ENCODE assay signal across 8 cellular contexts in the genomic region with DNA sequence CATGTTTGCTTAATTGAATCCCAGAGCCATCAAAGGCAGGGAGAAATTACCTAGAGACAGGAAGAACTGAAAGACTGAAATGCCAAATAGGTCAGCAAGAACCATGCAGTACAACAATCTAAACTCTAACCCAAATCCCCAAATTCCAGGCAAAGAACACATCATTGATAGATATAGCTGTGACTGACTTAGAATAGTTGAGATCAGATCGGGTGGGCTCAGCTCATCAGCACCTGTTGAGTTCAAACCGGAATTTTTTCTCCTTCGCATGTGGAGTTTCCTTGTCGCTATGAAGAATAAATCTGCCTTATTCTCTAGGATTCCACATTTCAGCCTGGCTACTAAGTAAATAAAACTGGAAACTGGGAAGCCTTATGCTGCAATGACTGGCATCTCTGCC. TPM values are rescaled to one million over a fixed set of nuclear protein-coding genes. Genes with fewer than 3 reads are reported as not detected.
DNase-seq lines count a peak whose midpoint lies in the region; ATAC-seq and TF ChIP-seq lines count a peak whose summit lies in the region.

No MANE protein-coding gene starts in this region.

- no peak for TF ChIP-seq CTCF in astrocyte of the spinal cord (IDR thresholded peaks at IDR 0.05; ENCODE audit: low read depth, low read length)
- TF ChIP-seq CTCF in lung (IDR thresholded peaks at IDR 0.05; ENCODE audit: control extremely low read depth, extremely low read depth) = no peak

- H3K9me3 ChIP-seq in lung (ENCODE audit: control insufficient read depth in 2 of 2, insufficient read depth in 1 of 2, low read length in 1 of 2) (peaks cover 0 to 2% of the 10 kb centered on the region in 2 donors), thymus (ENCODE audit: control insufficient read depth) (no peaks in the 10 kb centered on the region)

- H3K36me3 Mint-ChIP-seq in activated CD4-positive, alpha-beta T cell treated with anti-CD3 and anti-CD28 coated beads, Interleukin-2, amount 10 ng/mL, durations not matched to agents 7 days and 5 days (ENCODE audit: low read depth) = peaks cover 12% of the 10 kb centered on the region

- no peaks in the 10 kb centered on the region for H3K27me3 Mint-ChIP-seq in activated CD4-positive, alpha-beta T cell treated with anti-CD3 and anti-CD28 coated beads, Interleukin-2, amount 10 ng/mL, durations not matched to agents 7 days and 5 days

- no peaks in the 10 kb centered on the region for H3K9me3 Mint-ChIP-seq in activated CD4-positive, alpha-beta T cell treated with anti-CD3 and anti-CD28 coated beads, Interleukin-2, amount 10 ng/mL, durations not matched to agents 7 days and 5 days

- WGBS in lung, 2 donors = 64 to 82% methylated on average over 4 of the region's 4 CpGs
- 89% methylated on average over 4 of the region's 4 CpGs for WGBS in thymus

- H3K27me3 ChIP-seq in lung (ENCODE audit: control insufficient read depth, insufficient read depth) (no peaks in the 10 kb centered on the region), thymus (ENCODE audit: control insufficient read depth, insufficient read depth) (no peaks in the 10 kb centered on the region)

- peaks cover 40% of the 10 kb centered on the region for H3K4me1 Mint-ChIP-seq in activated CD4-positive, alpha-beta T cell treated with anti-CD3 and anti-CD28 coated beads, Interleukin-2, amount 10 ng/mL, durations not matched to agents 7 days and 5 days

- H3K4me3 ChIP-seq in astrocyte of the spinal cord (ENCODE audit: low read depth, low read length) (peak overlapping the region; percentile 88), lung (peak overlapping the region; percentile 77), thymus (ENCODE audit: low read length) (peak overlapping the region; percentile 72)

- no peak for ATAC-seq in lung (ENCODE audit: insufficient read depth, low FRiP score)
- ATAC-seq in HG03045 (IDR thresholded peaks at IDR 0.05; ENCODE audit: unreplicated experiment) = no peak
- no peak for ATAC-seq in HG03196 (IDR thresholded peaks at IDR 0.05; ENCODE audit: unreplicated experiment)

- DNase-seq in activated CD4-positive, alpha-beta T cell treated with anti-CD3 and anti-CD28 coated beads, Interleukin-2, amount 10 ng/mL, durations not matched to agents 7 days and 5 days = no peak
- no peak for DNase-seq in activated CD4-positive, alpha-beta T cell treated with anti-CD3 and anti-CD28 coated beads, Interleukin-2, amount 50 U/mL, for 1 hour
- DNase-seq in astrocyte of the spinal cord (ENCODE audit: low read depth, low spot score) (no peak), lung (ENCODE audit: low spot score) (no peak), NCI-H774 (lab: John Stamatoyannopoulos, UW) (no peak)

- no peaks in the 10 kb centered on the region for H3K36me3 ChIP-seq in lung (ENCODE audit: control insufficient read depth in 2 of 2, insufficient read depth in 2 of 2, low read length in 2 of 2)
- H3K36me3 ChIP-seq in thymus (ENCODE audit: control insufficient read depth, insufficient read depth) = no peaks in the 10 kb centered on the region

- CTCF ChIA-PET in activated CD4-positive, alpha-beta T cell treated with anti-CD3 and anti-CD28 coated beads, Interleukin-2, amount 10 ng/mL, durations not matched to agents 7 days and 5 days (lab: Charles Lee) = interaction anchor here (0.6 to 1.2 kb wide), 2 partner anchors 45 to 223 kb away, joined by 3 to 4 read pairs; a partner anchor contains a TSS

- peaks cover 3 to 23% of the 10 kb centered on the region in 2 donors for H3K4me1 ChIP-seq in lung (ENCODE audit: control insufficient read depth in 2 of 2, insufficient read depth in 2 of 2, low read length in 2 of 2)
- peaks cover 8% of the 10 kb centered on the region for H3K4me1 ChIP-seq in thymus (ENCODE audit: control insufficient read depth, insufficient read depth, low read length)

- POLR2A ChIA-PET in activated CD4-positive, alpha-beta T cell treated with anti-CD3 and anti-CD28 coated beads, Interleukin-2, amount 10 ng/mL, durations not matched to agents 7 days and 5 days (lab: Charles Lee) = no interaction called here

- peak overlapping the region; percentile 93 for H3K4me3 Mint-ChIP-seq in activated CD4-positive, alpha-beta T cell treated with anti-CD3 and anti-CD28 coated beads, Interleukin-2, amount 10 ng/mL, durations not matched to agents 7 days and 5 days

- H3K27ac ChIP-seq in lung (ENCODE audit: low read depth in 1 of 2, low read length in 1 of 2) (peak overlapping the region in 1 of 2 donors; percentile 91), thymus (ENCODE audit: low read depth) (no peak overlapping the region)

- H3K27ac Mint-ChIP-seq in activated CD4-positive, alpha-beta T cell treated with anti-CD3 and anti-CD28 coated beads, Interleukin-2, amount 10 ng/mL, durations not matched to agents 7 days and 5 days = no peak overlapping the region

- in situ Hi-C loops in astrocyte of the spinal cord (cut with HindIII; ENCODE audit: low sequenced_read_pairs) = no loop called here

RNA-seq across cellular contexts. Expression of a gene that starts 1.4 kb away (rescaled TPM):
- 10 to 100 TPM in 1 of 2 experiments, 1 to 10 TPM in 1; 9.8 to 10.3 TPM for total RNA-seq in activated CD4-positive, alpha-beta T cell treated with anti-CD3 and anti-CD28 coated beads, Interleukin-2, amount 10 ng/mL, durations not matched to agents 7 days and 5 days
- 10 to 100 TPM; 13.5 to 26.2 TPM for total RNA-seq in lung
- 1 to 10 TPM; 4.9 to 6.0 TPM for polyA plus RNA-seq in lung
- polyA plus RNA-seq in thymus = 13.1 TPM

RNA-seq across cellular contexts. Expression of a gene that starts 1.8 kb away (rescaled TPM):
- 10 to 100 TPM; 51.3 to 61.2 TPM for total RNA-seq in activated CD4-positive, alpha-beta T cell treated with anti-CD3 and anti-CD28 coated beads, Interleukin-2, amount 10 ng/mL, durations not matched to agents 7 days and 5 days
- total RNA-seq in lung = 10 to 100 TPM; 44.3 to 47.9 TPM
- polyA plus RNA-seq in lung = 10 to 100 TPM; 32.4 to 53.7 TPM
- 40.3 TPM for polyA plus RNA-seq in thymus
